16 cellular contexts compared by ENCODE assay signal in genomic region chr17:6257339-6257738, GRCh38.
DNase-seq lines count a peak whose midpoint lies in the region; ATAC-seq and TF ChIP-seq lines count a peak whose summit lies in the region.
"Had no signal": no experiment of that assay in that cellular context is flagged by ENCODE, and none has a peak within 500 bp of the region (broad histone marks: within the 10 kb centered on the region; RNA-seq: fewer than 3 reads in every experiment).

No MANE protein-coding gene starts in this region.

- H3K9me3 ChIP-seq in ES-I3 (ENCODE audit: control insufficient read depth, insufficient read depth, low read length), result no peaks in the 10 kb centered on the region
- no peaks in the 10 kb centered on the region for H3K9me3 ChIP-seq in osteoblast (ENCODE audit: low read depth, low read length)
- no peaks in the 10 kb centered on the region for H3K9me3 ChIP-seq in T-helper 17 cell (ENCODE audit: control insufficient read depth, low read length, poor library complexity, severe bottlenecking)
- H3K9me3 ChIP-seq in right atrium auricular region, result no peaks in the 10 kb centered on the region
- H3K9me3 ChIP-seq: left ventricle myocardium inferior had no signal

- H3K27ac ChIP-seq in osteoblast (ENCODE audit: low read depth, low read length) (no peak overlapping the region), right atrium auricular region (no peak overlapping the region)
- H3K27ac ChIP-seq: left ventricle myocardium inferior, skin epidermis had no signal

- H3K4me3 Mint-ChIP-seq in T-helper 17 cell, result no peak overlapping the region
- H3K4me3 Mint-ChIP-seq: activated B cell treated with CpG ODN at 0.5 μM for 24 hours, nephron progenitor cell had no signal

- DNase-seq in amniotic epithelial cell (ENCODE audit: low read depth), result peak; percentile 13
- DNase-seq in foreskin fibroblast, result peak; percentile 38 to 52
- peak; percentile 84 for DNase-seq in osteoblast (ENCODE audit: insufficient read length, low spot score, missing footprints)
- DNase-seq in T-helper 17 cell, result no peak
- no peak for DNase-seq in right atrium auricular region (ENCODE audit: low spot score)
- DNase-seq in activated CD4-positive, alpha-beta T cell treated with anti-CD3 and anti-CD28 coated beads, Interleukin-2, amount 50 U/mL, for 1 hour, result no peak
- DNase-seq in RPMI8226, result no peak
- DNase-seq: activated B cell treated with CpG ODN at 0.5 μM for 24 hours; activated naive CD4-positive, alpha-beta T cell treated with Interleukin-2 at 50 U/mL for 16 hours; Karpas-422; left ventricle myocardium inferior; NCI-H146; nephron progenitor cell; stimulated activated naive CD4-positive, alpha-beta T cell treated with Interleukin-2 at 50 U/mL for 16 hours had no signal

- peak overlapping the region; percentile 41 for H2AFZ ChIP-seq in osteoblast (ENCODE audit: low read length)

- no peaks in the 10 kb centered on the region for H3K79me2 ChIP-seq in osteoblast (ENCODE audit: insufficient read depth, low read length)

- ATAC-seq in T-helper 17 cell, result no peak

- no peak overlapping the region for H3K27ac Mint-ChIP-seq in T-helper 17 cell
- H3K27ac Mint-ChIP-seq: activated B cell treated with CpG ODN at 0.5 μM for 24 hours, nephron progenitor cell had no signal

- H3K4me1 ChIP-seq in ES-I3 (ENCODE audit: insufficient read depth, low read length) (peaks cover 23% of the 10 kb centered on the region), osteoblast (ENCODE audit: insufficient read depth, low read length) (no peaks in the 10 kb centered on the region), right atrium auricular region (no peaks in the 10 kb centered on the region)
- H3K4me1 ChIP-seq: left ventricle myocardium inferior had no signal

- peaks cover 53% of the 10 kb centered on the region for H3K27me3 Mint-ChIP-seq in T-helper 17 cell

- H3K36me3 ChIP-seq in ES-I3 (ENCODE audit: insufficient read depth, low read length), result no peaks in the 10 kb centered on the region; the same call in 1 of the 2 replicates
- H3K36me3 ChIP-seq in osteoblast (ENCODE audit: insufficient read depth, low read length), result no peaks in the 10 kb centered on the region
- H3K36me3 ChIP-seq in right atrium auricular region, result no peaks in the 10 kb centered on the region
- H3K36me3 ChIP-seq: left ventricle myocardium inferior had no signal

- H3K4me3 ChIP-seq in foreskin fibroblast (ENCODE audit: low read depth in 1 of 2, low read length in 2 of 2), result no peak overlapping the region
- no peak overlapping the region for H3K4me3 ChIP-seq in osteoblast (ENCODE audit: insufficient read depth, low read length)
- no peak overlapping the region for H3K4me3 ChIP-seq in right atrium auricular region
- H3K4me3 ChIP-seq: left ventricle myocardium inferior, skin epidermis had no signal

- no peaks in the 10 kb centered on the region for H3K4me1 Mint-ChIP-seq in T-helper 17 cell
- H3K4me1 Mint-ChIP-seq: activated B cell treated with CpG ODN at 0.5 μM for 24 hours had no signal

- H3K36me3 Mint-ChIP-seq in T-helper 17 cell (ENCODE audit: low read depth), result no peaks in the 10 kb centered on the region

- H3K4me2 ChIP-seq in osteoblast (ENCODE audit: insufficient read depth, low read length), result peak overlapping the region; percentile 48

- H4K20me1 ChIP-seq in osteoblast (ENCODE audit: insufficient read depth, low read length), result no peaks in the 10 kb centered on the region

- no peak for TF ChIP-seq CTCF in foreskin fibroblast (IDR thresholded peaks at IDR 0.05; ENCODE audit: low read depth, low read length)
- TF ChIP-seq CTCF in osteoblast (IDR thresholded peaks at IDR 0.05; ENCODE audit: extremely low read depth, low read depth, low read length), result no peak
- TF ChIP-seq CTCF in right atrium auricular region (IDR thresholded peaks at IDR 0.05), result no peak

- peak overlapping the region; percentile 4; the same call in 1 of the 2 replicates for H3K9ac ChIP-seq in ES-I3 (ENCODE audit: low read depth, low read length)

- H3K27me3 ChIP-seq in osteoblast (ENCODE audit: insufficient read depth, low read length), result peaks cover 5% of the 10 kb centered on the region
- H3K27me3 ChIP-seq in right atrium auricular region, result no peaks in the 10 kb centered on the region

Comparison
In these comparisons a context has a peak if more than half of its experiments do, and no peak if none do; other contexts are left out.
1. DNase-seq: peak in amniotic epithelial cell (single experiment), foreskin fibroblast (2 of 2) and osteoblast (single experiment); none in T-helper 17 cell (0 of 3), right atrium auricular region (single experiment), activated CD4-positive, alpha-beta T cell treated with anti-CD3 and anti-CD28 coated beads, Interleukin-2, amount 50 U/mL, for 1 hour (single experiment) and RPMI8226 (single experiment).